ENCODE assay signal across 2 cellular contexts in the genomic region with DNA sequence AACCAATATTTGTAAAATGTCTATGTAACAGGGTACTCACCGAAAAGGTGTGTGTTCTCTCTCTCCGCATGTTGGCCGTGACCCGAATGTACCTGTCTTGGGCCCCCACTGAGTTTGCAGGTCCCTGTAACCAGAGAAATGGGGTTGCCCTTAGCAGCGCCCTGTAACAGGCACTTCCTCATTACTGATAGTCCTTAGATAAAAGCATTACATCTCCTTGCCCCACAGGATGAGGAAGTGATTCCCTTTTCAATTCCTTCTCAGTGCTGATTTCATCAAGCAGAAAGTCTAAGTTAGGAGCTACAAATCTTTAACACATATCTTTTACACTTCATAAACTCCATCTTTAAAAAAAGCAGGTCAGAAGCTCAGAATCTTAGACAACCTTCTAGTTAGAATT.
TF ChIP-seq lines count a peak whose summit lies in the region.

No MANE protein-coding gene starts in this region.

TF ChIP-seq in GM12891, 5 proteins besides CTCF, POLR2A, EP300 and RAD21:
- TF ChIP-seq POU2F2 (IDR thresholded peaks at IDR 0.05; ENCODE audit: low read depth, low read length) (no peak), POLR2AphosphoS5 (IDR thresholded peaks at IDR 0.05; ENCODE audit: low read depth, low read length) (no peak), SPI1 (IDR thresholded peaks at IDR 0.05; ENCODE audit: low read depth, low read length) (peak; percentile 89), PAX5 (IDR thresholded peaks at IDR 0.05; ENCODE audit: insufficient read depth, low read length, severe bottlenecking) (no peak), TAF1 (IDR thresholded peaks at IDR 0.05; ENCODE audit: low read depth, low read length) (no peak)

TF ChIP-seq in GM12878, 131 proteins besides CTCF, POLR2A, EP300 and RAD21:
- TF ChIP-seq PAX8 (IDR thresholded peaks at IDR 0.05) (no peak), CHD4 (IDR thresholded peaks at IDR 0.05) (no peak), SPI1 (IDR thresholded peaks at IDR 0.05; ENCODE audit: borderline replicate concordance, insufficient read depth, low read depth, low read length) (peak; percentile 89), NFYA (IDR thresholded peaks at IDR 0.05; ENCODE audit: borderline replicate concordance, low read depth, low read length) (no peak)
- TF ChIP-seq, protein P1, sequence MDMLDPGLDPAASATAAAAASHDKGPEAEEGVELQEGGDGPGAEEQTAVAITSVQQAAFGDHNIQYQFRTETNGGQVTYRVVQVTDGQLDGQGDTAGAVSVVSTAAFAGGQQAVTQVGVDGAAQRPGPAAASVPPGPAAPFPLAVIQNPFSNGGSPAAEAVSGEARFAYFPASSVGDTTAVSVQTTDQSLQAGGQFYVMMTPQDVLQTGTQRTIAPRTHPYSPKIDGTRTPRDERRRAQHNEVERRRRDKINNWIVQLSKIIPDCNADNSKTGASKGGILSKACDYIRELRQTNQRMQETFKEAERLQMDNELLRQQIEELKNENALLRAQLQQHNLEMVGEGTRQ (IDR thresholded peaks at IDR 0.05; ENCODE audit: borderline replicate concordance, low read depth, low read length) = no peak
TF ChIP-seq in GM12878: peak in this region for 1.
